8 cellular contexts compared by ENCODE assay signal in genomic region chr22:26461188-26461810, GRCh38. TPM values are rescaled to one million over a fixed set of nuclear protein-coding genes. Genes with fewer than 3 reads are reported as not detected.
DNase-seq lines count a peak whose midpoint lies in the region; ATAC-seq, FAIRE-seq and TF ChIP-seq lines count a peak whose summit lies in the region.

No MANE protein-coding gene starts in this region.

- H3K27me3 ChIP-seq in right lobe of liver (no peaks in the 10 kb centered on the region), suprapubic skin (no peaks in the 10 kb centered on the region)

- peaks cover 21% of the 10 kb centered on the region for H3K4me1 Mint-ChIP-seq in chondrocyte (ENCODE audit: low read depth)

- intact Hi-C loops in right lobe of liver (cut with DNase I) = no loop called here

- H3K27ac ChIP-seq in right lobe of liver (no peak overlapping the region), suprapubic skin (no peak overlapping the region)

- no peaks in the 10 kb centered on the region for H3K9me3 ChIP-seq in right lobe of liver
- H3K9me3 ChIP-seq in suprapubic skin = no peaks in the 10 kb centered on the region

- H3K9me3 Mint-ChIP-seq in chondrocyte (ENCODE audit: low read depth) = no peaks in the 10 kb centered on the region

- DNase-seq in D721Med (ENCODE audit: insufficient read length, low spot score) = no peak
- DNase-seq in HTR-8/SVneo (ENCODE audit: insufficient read length, low spot score) = peak; percentile 36
- peak; percentile 42 for DNase-seq in T-helper 9 cell
- no peak for DNase-seq in chondrocyte (ENCODE audit: low spot score)
- peak in 2 of 3 donors; percentile 56 to 57 for DNase-seq in right lobe of liver
- DNase-seq in suprapubic skin (ENCODE audit: low spot score in 2 of 2) = no peak

- H3K27ac Mint-ChIP-seq in chondrocyte (ENCODE audit: unreplicated experiment) = no peak overlapping the region

- no peak overlapping the region for H3K4me3 Mint-ChIP-seq in chondrocyte (ENCODE audit: unreplicated experiment)

- H3K4me1 ChIP-seq in right lobe of liver (peaks cover 0 to 9% (median 0%) of the 10 kb centered on the region in 4 donors), suprapubic skin (peaks cover 43% of the 10 kb centered on the region)

- FAIRE-seq in D721Med (lab: Jason Lieb, UNC) (no peak), HTR-8/SVneo (lab: Jason Lieb, UNC) (no peak)

- no peaks in the 10 kb centered on the region for H3K27me3 Mint-ChIP-seq in chondrocyte (ENCODE audit: low read depth)

- peaks cover 0 to 45% (median 17%) of the 10 kb centered on the region in 4 donors for H3K36me3 ChIP-seq in right lobe of liver
- peaks cover 74% of the 10 kb centered on the region for H3K36me3 ChIP-seq in suprapubic skin

- peak; percentile 78 for TF ChIP-seq CTCF in D721Med (IDR thresholded peaks at IDR 0.05; ENCODE audit: insufficient read depth, missing control alignments)
- TF ChIP-seq CTCF in chondrocyte (IDR thresholded peaks at IDR 0.05) = peak; percentile 92
- peak; percentile 52 to 78 (median 68) for TF ChIP-seq CTCF in right lobe of liver (IDR thresholded peaks at IDR 0.05)
- TF ChIP-seq CTCF in suprapubic skin (IDR thresholded peaks at IDR 0.05) = peak; percentile 25 to 74

- no peak for TF ChIP-seq EP300 in suprapubic skin (IDR thresholded peaks at IDR 0.05)

- H3K36me3 Mint-ChIP-seq in chondrocyte (ENCODE audit: low read depth) = peaks cover 30% of the 10 kb centered on the region

- 6% methylated on average over 2 of the region's 3 CpGs for WGBS in right lobe of liver (ENCODE audit: insufficient coverage, low coverage, low lambda C conversion rate, missing lambda C conversion rate)
- 31% methylated on average over 3 of the region's 3 CpGs for WGBS in suprapubic skin

- H3K4me3 ChIP-seq in right lobe of liver (no peak overlapping the region), suprapubic skin (no peak overlapping the region)

- ATAC-seq in right lobe of liver (peak; percentile 70 to 80 (median 76)), HG03342 (IDR thresholded peaks at IDR 0.05; ENCODE audit: unreplicated experiment) (no peak), HG02884 (IDR thresholded peaks at IDR 0.05; ENCODE audit: unreplicated experiment) (no peak)

- TF ChIP-seq POLR2A in right lobe of liver (IDR thresholded peaks at IDR 0.05) = no peak
- no peak for TF ChIP-seq POLR2A in suprapubic skin (IDR thresholded peaks at IDR 0.05)

RNA-seq across cellular contexts. Expression of gene HPS4, which starts 22.3 kb away (rescaled TPM):
- total RNA-seq in chondrocyte = 26.9 to 29.7 TPM (median 28.2 TPM) in 3 replicates
- total RNA-seq in right lobe of liver = 10 to 100 TPM; 10.7 to 13.8 (median 12.6) TPM
- 100 to 1,000 TPM in 1 of 4 donors, 10 to 100 TPM in 3; 46.5 to 152 (median 62.9) TPM for total RNA-seq in suprapubic skin

RNA-seq across cellular contexts. Expression of gene SRRD, which starts 22.4 kb away (rescaled TPM):
- total RNA-seq in chondrocyte (21.4 to 27.5 TPM (median 23.2 TPM) in 3 replicates), right lobe of liver (10 to 100 TPM; 11.4 to 15.2 (median 11.8) TPM), suprapubic skin (10 to 100 TPM; 11.2 to 16.3 (median 14.1) TPM)

RNA-seq across cellular contexts. Expression of gene ASPHD2, which starts 32.2 kb away (rescaled TPM):
- total RNA-seq in chondrocyte = 5.5 to 6.9 TPM (median 6.8 TPM) in 3 replicates
- under 1 TPM in 3 of 6 experiments, not detected in 3; 0.07 to 0.38 (median 0.12) TPM for total RNA-seq in right lobe of liver
- 10 to 100 TPM in 2 of 4 donors, 1 to 10 TPM in 2; 2.7 to 28.0 (median 11.8) TPM for total RNA-seq in suprapubic skin

RNA-seq across cellular contexts. Expression of gene TFIP11, which starts 51.0 kb away (rescaled TPM):
- 30.6 to 34.7 TPM (median 33.3 TPM) in 3 replicates for total RNA-seq in chondrocyte
- total RNA-seq in right lobe of liver = 10 to 100 TPM; 17.0 to 24.1 (median 21.6) TPM
- total RNA-seq in suprapubic skin = 10 to 100 TPM; 35.3 to 46.3 (median 37.5) TPM

Comparison
In these comparisons a context has a peak if more than half of its experiments do, and no peak if none do; other contexts are left out.
1. DNase-seq: peak in HTR-8/SVneo (single experiment), T-helper 9 cell (single experiment) and right lobe of liver (2 of 3); none in D721Med (single experiment), chondrocyte (single experiment) and suprapubic skin (0 of 2).
2. ATAC-seq: peak in right lobe of liver (4 of 4); none in HG03342 (single experiment) and HG02884 (single experiment).
3. Peak in every context shown above with its lines, with median percentiles within 50 percentile points of each other: CTCF ChIP-seq.